ENCODE assay signal across 14 cellular contexts in the genomic region with DNA sequence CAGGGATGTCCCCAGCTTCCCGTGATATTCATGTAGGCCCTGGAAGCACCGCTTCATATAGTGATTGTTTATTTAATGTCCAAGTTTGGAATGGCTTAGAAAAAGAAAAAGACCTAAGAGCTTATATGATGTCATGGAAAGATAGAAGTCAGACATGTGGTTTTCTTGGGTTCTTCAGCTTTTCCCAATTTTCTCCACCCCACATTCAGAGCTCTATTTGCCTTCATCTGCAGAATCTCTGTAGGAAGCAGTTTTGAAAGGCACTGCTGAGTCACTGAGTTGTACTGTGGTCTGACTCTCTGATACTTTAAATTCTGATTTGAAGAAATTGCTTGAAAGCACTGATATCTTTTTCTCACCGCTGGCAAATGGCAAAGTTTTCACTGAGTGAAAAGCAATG.
DNase-seq lines count a peak whose midpoint lies in the region; ATAC-seq, FAIRE-seq and TF ChIP-seq lines count a peak whose summit lies in the region.
"Had no signal": no experiment of that assay in that cellular context is flagged by ENCODE, and none has a peak within 500 bp of the region (broad histone marks: within the 10 kb centered on the region; RNA-seq: fewer than 3 reads in every experiment).

No MANE protein-coding gene starts in this region.

- DNase-seq in heart right ventricle (no peak), Right ventricle myocardium inferior (ENCODE audit: missing footprints) (no peak), colonic mucosa (no peak), mesothelial cell of epicardium (ENCODE audit: low spot score in 2 of 2, unreplicated experiment in 2 of 2) (no peak), uterus (no peak), HepG2 (ENCODE audit: low spot score) (no peak), SW 1271 (lab: John Stamatoyannopoulos, UW) (no peak)
- DNase-seq: 8988T; activated naive CD8-positive, alpha-beta T cell treated with anti-CD3 and anti-CD28 coated beads, Interleukin-2, amount 50 U/mL, for 24 hours; islet precursor cell; substantia nigra had no signal

- H3K9ac ChIP-seq in colonic mucosa (ENCODE audit: low read depth in 2 of 2, low read length in 2 of 2) (no peak overlapping the region), HepG2 (ENCODE audit: insufficient read depth, low read depth, low read length) (no peak overlapping the region)

- no peaks in the 10 kb centered on the region for H3K79me2 ChIP-seq in HepG2 (ENCODE audit: insufficient read depth, low read length)

- CTCF ChIA-PET in HepG2 (lab: Yijun Ruan, JAX; ENCODE audit: low intra/inter-chr PET ratio, low total read pairs): no interaction called here

- intact Hi-C loops in heart right ventricle (cut with DNase I) (loop anchor here in 2 of 10 donors (5.0 to 10.0 kb wide), 2 partner anchors 124 to 132 kb away; a partner anchor contains a TSS), Right ventricle myocardium inferior (cut with DNase I) (no loop called here), colonic mucosa (cut with DNase I) (no loop called here), uterus (cut with DNase I; ENCODE audit: low total_unique reads) (no loop called here), HepG2 (cut with micrococcal nuclease; ENCODE audit: unreplicated experiment) (no loop called here)

- in situ Hi-C loops in HepG2 (cut with HindIII; ENCODE audit: extremely low pct_ligation_motif_present, low pct_unique_long_range_greater_than_20kb): no loop called here

- H3K27me3 Mint-ChIP-seq in mesothelial cell of epicardium (ENCODE audit: low read depth): no peaks in the 10 kb centered on the region

- H3K27me3 ChIP-seq in heart right ventricle (no peaks in the 10 kb centered on the region), colonic mucosa (no peaks in the 10 kb centered on the region), uterus (no peaks in the 10 kb centered on the region), HepG2 (ENCODE audit: control insufficient read depth in 1 of 2, insufficient read depth in 2 of 2, low read length in 2 of 2) (no peaks in the 10 kb centered on the region)
- H3K27me3 ChIP-seq: neutrophil had no signal

- no peak overlapping the region for H2AFZ ChIP-seq in HepG2 (ENCODE audit: low read length)

- H3K9me3 ChIP-seq in heart right ventricle: no peaks in the 10 kb centered on the region
- H3K9me3 ChIP-seq in colonic mucosa: no peaks in the 10 kb centered on the region
- H3K9me3 ChIP-seq in uterus: no peaks in the 10 kb centered on the region
- no peaks in the 10 kb centered on the region for H3K9me3 ChIP-seq in HepG2 (ENCODE audit: low read length)
- H3K9me3 ChIP-seq: neutrophil had no signal

- H3K4me2 ChIP-seq in HepG2 (ENCODE audit: low read depth, low read length): no peak overlapping the region

- TF ChIP-seq CTCF in heart right ventricle (IDR thresholded peaks at IDR 0.05) (no peak), colonic mucosa (IDR thresholded peaks at IDR 0.05) (no peak), mesothelial cell of epicardium (IDR thresholded peaks at IDR 0.05; ENCODE audit: unreplicated experiment) (no peak), uterus (IDR thresholded peaks at IDR 0.05) (no peak), HepG2 (CRISPR knock-in tag; IDR thresholded peaks at IDR 0.05) (no peak)

- ATAC-seq in heart right ventricle (no peak), Right ventricle myocardium inferior (no peak), HepG2 (no peak), HG02759 (IDR thresholded peaks at IDR 0.05; ENCODE audit: unreplicated experiment) (no peak)
- ATAC-seq: activated naive CD8-positive, alpha-beta T cell treated with anti-CD3 and anti-CD28 coated beads, Interleukin-2, amount 50 U/mL, for 24 hours; HCT116 had no signal

- H3K4me3 Mint-ChIP-seq in mesothelial cell of epicardium: no peak overlapping the region
- H3K4me3 Mint-ChIP-seq: activated naive CD8-positive, alpha-beta T cell treated with anti-CD3 and anti-CD28 coated beads, Interleukin-2, amount 50 U/mL, for 24 hours had no signal

- no TSS peak for BruUV-seq in HepG2 (replicated peaks; lab: Mats Ljungman, UMichigan)

- H3K4me1 Mint-ChIP-seq in mesothelial cell of epicardium: peaks cover 44% of the 10 kb centered on the region
- H3K4me1 Mint-ChIP-seq: activated naive CD8-positive, alpha-beta T cell treated with anti-CD3 and anti-CD28 coated beads, Interleukin-2, amount 50 U/mL, for 24 hours had no signal

- TF ChIP-seq EP300 in HepG2 (IDR thresholded peaks at IDR 0.05; ENCODE audit: low read depth in 2 of 2, low read length in 2 of 2) (no peak), HepG2 (CRISPR knock-in tag; IDR thresholded peaks at IDR 0.05; ENCODE audit: borderline replicate concordance) (no peak)

- H3K9me3 Mint-ChIP-seq in mesothelial cell of epicardium: peaks cover 6% of the 10 kb centered on the region
- H3K9me3 Mint-ChIP-seq: activated naive CD8-positive, alpha-beta T cell treated with anti-CD3 and anti-CD28 coated beads, Interleukin-2, amount 50 U/mL, for 24 hours had no signal

- TF ChIP-seq RAD21 in HepG2 (CRISPR knock-in tag; IDR thresholded peaks at IDR 0.05): no peak

- no peaks in the 10 kb centered on the region for H3K36me3 Mint-ChIP-seq in mesothelial cell of epicardium

- POLR2A ChIA-PET in HepG2 (lab: Yijun Ruan, JAX): no interaction called here

- H4K20me1 ChIP-seq in HepG2 (ENCODE audit: insufficient read depth, low read length): no peaks in the 10 kb centered on the region

- 60 to 80% methylated on average over 3 of the region's 3 CpGs for WGBS in heart right ventricle, 2 donors
- 2% methylated on average over 3 of the region's 3 CpGs for WGBS in HepG2 (ENCODE audit: low lambda C conversion rate)

- H3K27ac Mint-ChIP-seq in mesothelial cell of epicardium: peak overlapping the region; percentile 92
- H3K27ac Mint-ChIP-seq: activated naive CD8-positive, alpha-beta T cell treated with anti-CD3 and anti-CD28 coated beads, Interleukin-2, amount 50 U/mL, for 24 hours had no signal

- H3K27ac ChIP-seq in heart right ventricle (peak overlapping the region in 7 of 10 donors; percentile 18 to 90 (median 65)), colonic mucosa (peak overlapping the region; percentile 87), uterus (peak overlapping the region; percentile 76 to 81), HepG2 (ENCODE audit: extremely low read length, insufficient read depth, low read length) (no peak overlapping the region)
- H3K27ac ChIP-seq: neutrophil had no signal

- H3K4me3 ChIP-seq in heart right ventricle (no peak overlapping the region), colonic mucosa (no peak overlapping the region), uterus (no peak overlapping the region), HepG2 (replicated peaks in 1 of 3; ENCODE audit: insufficient read depth in 1 of 3, low read depth in 2 of 3, low read length in 3 of 3) (no peak overlapping the region)

- H3K36me3 ChIP-seq in heart right ventricle (no peaks in the 10 kb centered on the region), colonic mucosa (no peaks in the 10 kb centered on the region), uterus (no peaks in the 10 kb centered on the region), HepG2 (replicated peaks in 1 of 2; ENCODE audit: control insufficient read depth in 1 of 2, insufficient read depth in 2 of 2, low read length in 2 of 2) (no peaks in the 10 kb centered on the region)
- H3K36me3 ChIP-seq: neutrophil had no signal

- H3K4me1 ChIP-seq in heart right ventricle (peaks cover 0 to 38% (median 12%) of the 10 kb centered on the region in 9 donors), colonic mucosa (peaks cover 10% of the 10 kb centered on the region), uterus (peaks cover 0 to 6% of the 10 kb centered on the region in 2 donors), HepG2 (ENCODE audit: insufficient read depth, low read length) (no peaks in the 10 kb centered on the region)

- FAIRE-seq in HepG2 (lab: Jason Lieb, UNC): no peak

- no peak for TF ChIP-seq POLR2A in uterus (IDR thresholded peaks at IDR 0.05)
- no peak for TF ChIP-seq POLR2A in HepG2 (IDR thresholded peaks at IDR 0.05; ENCODE audit: insufficient read depth in 1 of 2, low read depth in 2 of 2, low read length in 2 of 2)

TF ChIP-seq in HepG2, 621 proteins besides CTCF, POLR2A, EP300 and RAD21 (continues in another document):
- TF ChIP-seq, protein P1, sequence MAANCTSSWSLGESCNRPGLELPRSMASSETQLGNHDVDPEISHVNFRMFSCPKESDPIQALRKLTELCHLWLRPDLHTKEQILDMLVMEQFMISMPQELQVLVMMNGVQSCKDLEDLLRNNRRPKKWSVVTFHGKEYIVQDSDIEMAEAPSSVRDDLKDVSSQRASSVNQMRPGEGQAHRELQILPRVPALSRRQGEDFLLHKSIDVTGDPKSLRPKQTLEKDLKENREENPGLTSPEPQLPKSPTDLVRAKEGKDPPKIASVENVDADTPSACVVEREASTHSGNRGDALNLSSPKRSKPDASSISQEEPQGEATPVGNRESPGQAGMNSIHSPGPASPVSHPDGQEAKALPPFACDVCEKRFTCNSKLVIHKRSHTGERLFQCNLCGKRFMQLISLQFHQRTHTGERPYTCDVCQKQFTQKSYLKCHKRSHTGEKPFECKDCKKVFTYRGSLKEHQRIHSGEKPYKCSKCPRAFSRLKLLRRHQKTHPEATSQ (CRISPR knock-in tag; IDR thresholded peaks at IDR 0.05; ENCODE audit: borderline replicate concordance): no peak
- TF ChIP-seq, protein P2, sequence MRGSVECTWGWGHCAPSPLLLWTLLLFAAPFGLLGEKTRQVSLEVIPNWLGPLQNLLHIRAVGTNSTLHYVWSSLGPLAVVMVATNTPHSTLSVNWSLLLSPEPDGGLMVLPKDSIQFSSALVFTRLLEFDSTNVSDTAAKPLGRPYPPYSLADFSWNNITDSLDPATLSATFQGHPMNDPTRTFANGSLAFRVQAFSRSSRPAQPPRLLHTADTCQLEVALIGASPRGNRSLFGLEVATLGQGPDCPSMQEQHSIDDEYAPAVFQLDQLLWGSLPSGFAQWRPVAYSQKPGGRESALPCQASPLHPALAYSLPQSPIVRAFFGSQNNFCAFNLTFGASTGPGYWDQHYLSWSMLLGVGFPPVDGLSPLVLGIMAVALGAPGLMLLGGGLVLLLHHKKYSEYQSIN (CRISPR knock-in tag; IDR thresholded peaks at IDR 0.05; ENCODE audit: borderline replicate concordance): no peak
